In genomic region chr9:136517950-136518349, GRCh38 we compare ENCODE assay signal across 3 cellular contexts.
TF ChIP-seq lines count a peak whose summit lies in the region.

No MANE protein-coding gene starts in this region.

TF ChIP-seq in HepG2, 621 proteins besides CTCF, POLR2A, EP300 and RAD21:
- TF ChIP-seq HNRNPL (IDR thresholded peaks at IDR 0.05; ENCODE audit: low read depth, low read length) (peak; percentile 34; the same call in 1 of the 2 replicates), ZNF569 (CRISPR knock-in tag; IDR thresholded peaks at IDR 0.05; ENCODE audit: borderline replicate concordance) (no peak)

TF ChIP-seq in GM23338, 12 proteins besides CTCF, POLR2A, EP300 and RAD21:
- TF ChIP-seq NANOG (IDR thresholded peaks at IDR 0.05; ENCODE audit: borderline replicate concordance) (no peak), ZNF462 (CRISPR knock-in tag; IDR thresholded peaks at IDR 0.05) (no peak), POLR2AphosphoS5 (IDR thresholded peaks at IDR 0.05; ENCODE audit: low read depth) (no peak), JUNB (IDR thresholded peaks at IDR 0.05; ENCODE audit: unreplicated experiment) (no peak), ZNF114 (CRISPR knock-in tag; IDR thresholded peaks at IDR 0.05) (no peak), EZH2phosphoT487 (IDR thresholded peaks at IDR 0.05; ENCODE audit: unreplicated experiment) (no peak), ZNF331 (CRISPR knock-in tag; IDR thresholded peaks at IDR 0.05; ENCODE audit: low read depth) (no peak), EZH2 (IDR thresholded peaks at IDR 0.05; ENCODE audit: low read depth, unreplicated experiment) (no peak), STAT1 (IDR thresholded peaks at IDR 0.05; ENCODE audit: unreplicated experiment) (no peak)

TF ChIP-seq in HEK293T, 16 proteins besides CTCF, POLR2A, EP300 and RAD21:
- TF ChIP-seq TARDBP (IDR thresholded peaks at IDR 0.05): no peak
